ENCODE assay signal across 31 cellular contexts in the genomic region with DNA sequence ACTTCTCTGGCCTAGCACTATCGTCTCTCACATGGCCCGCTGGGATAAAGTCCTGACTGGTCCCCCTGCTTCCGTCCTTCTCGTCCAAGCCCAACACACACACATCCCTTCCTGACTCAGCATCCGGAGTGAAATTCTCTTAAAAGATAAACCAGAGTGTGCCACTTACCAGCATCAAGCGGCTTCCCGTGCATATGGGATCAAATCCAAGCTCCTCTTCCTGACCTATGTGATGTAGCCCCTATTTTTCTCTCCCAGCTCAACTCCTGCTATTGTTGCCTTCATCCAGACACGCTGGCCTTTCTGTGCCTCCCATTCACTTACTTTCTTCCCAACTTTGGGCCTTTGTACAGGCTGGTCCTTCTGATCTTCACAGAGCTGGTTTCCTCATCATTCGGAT.
DNase-seq lines count a peak whose midpoint lies in the region; ATAC-seq and TF ChIP-seq lines count a peak whose summit lies in the region.
"Had no signal": no experiment of that assay in that cellular context is flagged by ENCODE, and none has a peak within 500 bp of the region (broad histone marks: within the 10 kb centered on the region; RNA-seq: fewer than 3 reads in every experiment).

No MANE protein-coding gene starts in this region.

- H3K9ac ChIP-seq in parathyroid adenoma: no peak overlapping the region
- H3K9ac ChIP-seq: KMS-11 had no signal

- H3K4me2 ChIP-seq in GM23338 (no peak overlapping the region), parathyroid adenoma (ENCODE audit: low read length) (no peak overlapping the region), osteoblast (ENCODE audit: insufficient read depth, low read length) (no peak overlapping the region)
- H3K4me2 ChIP-seq: A549, KMS-11 had no signal

- no peaks in the 10 kb centered on the region for H3K79me2 ChIP-seq in GM23338 (replicated peaks; ENCODE audit: insufficient read depth)
- no peaks in the 10 kb centered on the region for H3K79me2 ChIP-seq in parathyroid adenoma
- no peaks in the 10 kb centered on the region for H3K79me2 ChIP-seq in osteoblast (ENCODE audit: insufficient read depth, low read length)

- no peak for DNase-seq in GM23338 (ENCODE audit: low spot score)
- peak; percentile 87 for DNase-seq in dermis blood vessel endothelial cell
- peak; percentile 59 for DNase-seq in right atrium auricular region (ENCODE audit: low spot score)
- DNase-seq in NCI-H2171 treated with DMSO at 0.1 percent for 48 hours (lab: John Stamatoyannopoulos, UW): no peak
- no peak for DNase-seq in HAP-1 (ENCODE audit: low spot score in 2 of 2)
- DNase-seq in osteoblast (ENCODE audit: insufficient read length, low spot score, missing footprints): no peak
- DNase-seq in stimulated activated CD4-positive, alpha-beta T cell treated with anti-CD3 and anti-CD28 coated beads, Interleukin-12 subunit alpha, Interleukin-12 subunit beta, amount 100 ng/mL, for 4 hours: no peak
- DNase-seq: activated CD4-positive, CD25-positive, alpha-beta regulatory T cell; activated CD8-positive, alpha-beta memory T cell treated with anti-CD3 and anti-CD28 coated beads, Interleukin-2, amount 10 ng/mL, durations not matched to agents 7 days and 5 days; activated gamma-delta T cell; activated naive CD8-positive, alpha-beta T cell treated with anti-CD3 and anti-CD28 coated beads for 36 hours; activated T-cell treated with anti-CD3 and anti-CD28 coated beads, Interleukin-2, amount 50 U/mL, for 4 hours; CD4-positive, CD25-positive, alpha-beta regulatory T cell; GOT3; hippocampal formation; MG63; midbrain; naive B cell; NCI-H1105; NCI-H2029; NCI-H524 treated with DMSO at 0.1 percent for 48 hours; OCI-M1; psoas muscle; stimulated activated naive CD4-positive, alpha-beta T cell had no signal

- H3K36me3 ChIP-seq in GM23338 (ENCODE audit: insufficient read depth) (no peaks in the 10 kb centered on the region), right atrium auricular region (no peaks in the 10 kb centered on the region), parathyroid adenoma (ENCODE audit: control insufficient read depth, insufficient read depth, low read length) (no peaks in the 10 kb centered on the region), HAP-1 (replicated peaks) (no peaks in the 10 kb centered on the region), osteoblast (ENCODE audit: insufficient read depth, low read length) (no peaks in the 10 kb centered on the region)
- H3K36me3 ChIP-seq: MG63, suprapubic skin had no signal

- 0 out of 2 replicates have a peak, but pooled peaks cover 5% of the 10 kb centered on the region for H3K9me2 ChIP-seq in GM23338 (ENCODE audit: insufficient read depth)

- H3F3A ChIP-seq in GM23338 (replicated peaks; ENCODE audit: low read depth): no peaks in the 10 kb centered on the region

- H3K4me3 Mint-ChIP-seq in GM23338: no peak overlapping the region
- H3K4me3 Mint-ChIP-seq: activated CD8-positive, alpha-beta memory T cell treated with anti-CD3 and anti-CD28 coated beads, Interleukin-2, amount 10 ng/mL, durations not matched to agents 7 days and 5 days; activated naive CD8-positive, alpha-beta T cell treated with anti-CD3 and anti-CD28 coated beads for 36 hours; activated T-cell treated with anti-CD3 and anti-CD28 coated beads, Interleukin-2, amount 50 U/mL, for 4 hours; CD4-positive, CD25-positive, alpha-beta regulatory T cell; central memory CD8-positive, alpha-beta T cell; dendritic cell treated with granulocyte-macrophage colony-stimulating factor and Interleukin-4, amounts not matched to agents 40 ng/mL and 50 ng/mL, for 4 days; naive B cell had no signal

- peaks cover 5% of the 10 kb centered on the region; the same call in 2 of the 3 replicates for H3K4me1 Mint-ChIP-seq in GM23338
- H3K4me1 Mint-ChIP-seq: activated CD8-positive, alpha-beta memory T cell treated with anti-CD3 and anti-CD28 coated beads, Interleukin-2, amount 10 ng/mL, durations not matched to agents 7 days and 5 days; activated naive CD8-positive, alpha-beta T cell treated with anti-CD3 and anti-CD28 coated beads for 36 hours; CD4-positive, CD25-positive, alpha-beta regulatory T cell; central memory CD8-positive, alpha-beta T cell; naive B cell had no signal

- H2AFZ ChIP-seq in GM23338: peak overlapping the region; percentile 85
- no peak overlapping the region for H2AFZ ChIP-seq in parathyroid adenoma
- no peak overlapping the region for H2AFZ ChIP-seq in osteoblast (ENCODE audit: low read length)

- H4K20me1 ChIP-seq in GM23338 (replicated peaks; ENCODE audit: insufficient read depth): no peaks in the 10 kb centered on the region
- no peaks in the 10 kb centered on the region for H4K20me1 ChIP-seq in osteoblast (ENCODE audit: insufficient read depth, low read length)

- no peak for TF ChIP-seq CTCF in GM23338 (conservative IDR thresholded peaks at IDR 0.05; ENCODE audit: low read depth in 2 of 2)
- TF ChIP-seq CTCF in right atrium auricular region (IDR thresholded peaks at IDR 0.05): no peak
- TF ChIP-seq CTCF in parathyroid adenoma (IDR thresholded peaks at IDR 0.05): no peak
- no peak for TF ChIP-seq CTCF in osteoblast (IDR thresholded peaks at IDR 0.05; ENCODE audit: extremely low read depth, low read depth, low read length)

- H3K9me3 Mint-ChIP-seq in GM23338: no peaks in the 10 kb centered on the region
- H3K9me3 Mint-ChIP-seq: activated naive CD8-positive, alpha-beta T cell treated with anti-CD3 and anti-CD28 coated beads for 36 hours; activated T-cell treated with anti-CD3 and anti-CD28 coated beads, Interleukin-2, amount 50 U/mL, for 4 hours; central memory CD8-positive, alpha-beta T cell; dendritic cell treated with granulocyte-macrophage colony-stimulating factor and Interleukin-4, amounts not matched to agents 40 ng/mL and 50 ng/mL, for 4 days; naive B cell had no signal

- H3K27ac ChIP-seq in GM23338 (ENCODE audit: low read depth) (no peak overlapping the region), right atrium auricular region (no peak overlapping the region), parathyroid adenoma (peak overlapping the region; percentile 70), osteoblast (ENCODE audit: low read depth, low read length) (no peak overlapping the region)
- H3K27ac ChIP-seq: A549, KMS-11, psoas muscle, SK-N-MC, suprapubic skin had no signal

- no peak for ATAC-seq in GM23338
- ATAC-seq: A549; activated CD8-positive, alpha-beta memory T cell treated with anti-CD3 and anti-CD28 coated beads, Interleukin-2, amount 10 ng/mL, durations not matched to agents 7 days and 5 days; activated T-cell treated with anti-CD3 and anti-CD28 coated beads, Interleukin-2, amount 50 U/mL, for 4 hours had no signal

- H3K27me3 ChIP-seq in GM23338 (ENCODE audit: insufficient read depth): no peaks in the 10 kb centered on the region
- no peaks in the 10 kb centered on the region for H3K27me3 ChIP-seq in right atrium auricular region
- H3K27me3 ChIP-seq in parathyroid adenoma (ENCODE audit: control insufficient read depth, insufficient read depth, low read length): no peaks in the 10 kb centered on the region
- H3K27me3 ChIP-seq in HAP-1 (ENCODE audit: low read depth): no peaks in the 10 kb centered on the region
- H3K27me3 ChIP-seq in osteoblast (ENCODE audit: insufficient read depth, low read length): peaks cover 7% of the 10 kb centered on the region
- H3K27me3 ChIP-seq: MG63, suprapubic skin had no signal

- no peaks in the 10 kb centered on the region for H3K27me3 Mint-ChIP-seq in GM23338 (ENCODE audit: insufficient read depth, low read depth, poor library complexity)
- H3K27me3 Mint-ChIP-seq: activated CD8-positive, alpha-beta memory T cell treated with anti-CD3 and anti-CD28 coated beads, Interleukin-2, amount 10 ng/mL, durations not matched to agents 7 days and 5 days; activated naive CD8-positive, alpha-beta T cell treated with anti-CD3 and anti-CD28 coated beads for 36 hours; CD4-positive, CD25-positive, alpha-beta regulatory T cell; dendritic cell treated with granulocyte-macrophage colony-stimulating factor and Interleukin-4, amounts not matched to agents 40 ng/mL and 50 ng/mL, for 4 days had no signal

- H3K9me3 ChIP-seq in right atrium auricular region: no peaks in the 10 kb centered on the region
- no peaks in the 10 kb centered on the region for H3K9me3 ChIP-seq in parathyroid adenoma (ENCODE audit: control insufficient read depth, low read length)
- H3K9me3 ChIP-seq in HAP-1: no peaks in the 10 kb centered on the region
- H3K9me3 ChIP-seq in osteoblast (ENCODE audit: low read depth, low read length): no peaks in the 10 kb centered on the region
- H3K9me3 ChIP-seq: A549, MG63, psoas muscle, suprapubic skin had no signal

- H3K36me3 Mint-ChIP-seq in GM23338 (ENCODE audit: low read depth): no peaks in the 10 kb centered on the region
- H3K36me3 Mint-ChIP-seq: activated CD8-positive, alpha-beta memory T cell treated with anti-CD3 and anti-CD28 coated beads, Interleukin-2, amount 10 ng/mL, durations not matched to agents 7 days and 5 days; activated naive CD8-positive, alpha-beta T cell treated with anti-CD3 and anti-CD28 coated beads for 36 hours; CD4-positive, CD25-positive, alpha-beta regulatory T cell; naive B cell had no signal

- H3K4me3 ChIP-seq in GM23338 (no peak overlapping the region), right atrium auricular region (no peak overlapping the region), parathyroid adenoma (ENCODE audit: low read depth, low read length) (no peak overlapping the region), HAP-1 (no peak overlapping the region), osteoblast (ENCODE audit: insufficient read depth, low read length) (no peak overlapping the region)
- H3K4me3 ChIP-seq: A549, MG63, psoas muscle, SK-N-MC, suprapubic skin had no signal

- no peak overlapping the region for H3K27ac Mint-ChIP-seq in GM23338
- H3K27ac Mint-ChIP-seq: activated CD8-positive, alpha-beta memory T cell treated with anti-CD3 and anti-CD28 coated beads, Interleukin-2, amount 10 ng/mL, durations not matched to agents 7 days and 5 days; activated naive CD8-positive, alpha-beta T cell treated with anti-CD3 and anti-CD28 coated beads for 36 hours; CD4-positive, CD25-positive, alpha-beta regulatory T cell; dendritic cell treated with granulocyte-macrophage colony-stimulating factor and Interleukin-4, amounts not matched to agents 40 ng/mL and 50 ng/mL, for 4 days; naive B cell had no signal

- H3K4me1 ChIP-seq in GM23338 (ENCODE audit: insufficient read depth) (peaks cover 16% of the 10 kb centered on the region), right atrium auricular region (peaks cover 0 to 1% of the 10 kb centered on the region in 2 donors), parathyroid adenoma (no peaks in the 10 kb centered on the region), HAP-1 (peaks cover 19% of the 10 kb centered on the region), osteoblast (ENCODE audit: insufficient read depth, low read length) (no peaks in the 10 kb centered on the region)
- H3K4me1 ChIP-seq: A549, psoas muscle had no signal

- in situ Hi-C loops in HAP-1 (cut with MboI; ENCODE audit: low sequenced_read_pairs): no loop called here

TF ChIP-seq in GM23338, 12 proteins besides CTCF, POLR2A, EP300 and RAD21 (continues in another document):
- no peak for TF ChIP-seq ZNF114 (CRISPR knock-in tag; IDR thresholded peaks at IDR 0.05)

Comparison
In these comparisons a context has a peak if more than half of its experiments do, and no peak if none do; other contexts are left out.
1. DNase-seq: peak in dermis blood vessel endothelial cell (single experiment) and right atrium auricular region (single experiment); none in GM23338 (single experiment), NCI-H2171 treated with DMSO at 0.1 percent for 48 hours (single experiment), HAP-1 (0 of 2), osteoblast (single experiment) and stimulated activated CD4-positive, alpha-beta T cell treated with anti-CD3 and anti-CD28 coated beads, Interleukin-12 subunit alpha, Interleukin-12 subunit beta, amount 100 ng/mL, for 4 hours (single experiment).